Comparison of ENCODE assay signal across 31 cellular contexts in the genomic region with DNA sequence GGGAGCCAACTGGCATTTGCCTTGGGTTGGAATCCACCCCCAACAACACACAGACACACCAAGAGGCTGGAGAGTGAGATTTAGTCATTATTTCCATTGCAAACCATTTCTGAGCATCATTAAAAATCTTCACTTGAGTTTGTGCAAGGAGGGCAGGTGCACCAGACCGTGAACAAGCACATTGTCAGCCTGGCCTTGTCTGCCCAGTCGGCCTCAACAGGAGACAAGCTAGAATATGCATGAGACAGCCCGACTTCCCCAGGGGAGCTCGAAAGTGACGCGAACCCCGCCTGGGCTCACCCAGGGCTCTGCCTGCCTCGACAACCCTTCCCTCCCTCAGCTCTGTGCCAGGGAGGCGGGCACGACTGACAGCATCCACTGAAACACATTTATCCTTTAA. TPM values are rescaled to one million over a fixed set of nuclear protein-coding genes. Genes with fewer than 3 reads are reported as not detected.
A peak's percentile ranks its signal among the peaks of the same experiment; 100 is the strongest.
DNase-seq lines count a peak whose midpoint lies in the region; ATAC-seq lines count a peak whose summit lies in the region.
"Had no signal": no experiment of that assay in that cellular context is flagged by ENCODE, and none has a peak within 500 bp of the region (broad histone marks: within the 10 kb centered on the region; RNA-seq: fewer than 3 reads in every experiment).

No MANE protein-coding gene starts in this region.

- H3K36me3 Mint-ChIP-seq in stimulated activated naive B cell treated with anti-CD40 and anti-IgM and Interleukin-4, amounts not matched to agents 10 μg/mL and 1 μg/mL and 100 μg/mL, for 72 hours: peaks cover 0 to 2% of the 10 kb centered on the region in 2 donors
- H3K36me3 Mint-ChIP-seq in naive thymus-derived CD4-positive, alpha-beta T cell: no peaks in the 10 kb centered on the region
- H3K36me3 Mint-ChIP-seq: activated naive CD8-positive, alpha-beta T cell treated with anti-CD3 and anti-CD28 coated beads for 36 hours; immature natural killer cell; naive B cell had no signal

- no peak overlapping the region for H3K4me3 Mint-ChIP-seq in stimulated activated naive B cell treated with anti-CD40 and anti-IgM and Interleukin-4, amounts not matched to agents 10 μg/mL and 1 μg/mL and 100 μg/mL, for 72 hours
- no peak overlapping the region for H3K4me3 Mint-ChIP-seq in naive thymus-derived CD4-positive, alpha-beta T cell
- H3K4me3 Mint-ChIP-seq: activated CD8-positive, alpha-beta T cell treated with anti-CD3 and anti-CD28 coated beads for 36 hours; activated naive CD8-positive, alpha-beta T cell treated with anti-CD3 and anti-CD28 coated beads for 36 hours; immature natural killer cell; naive B cell had no signal

- H3K27ac ChIP-seq in naive thymus-derived CD4-positive, alpha-beta T cell (ENCODE audit: low read depth, low read length): no peak overlapping the region
- H3K27ac ChIP-seq: A549, ascending aorta, gastroesophageal sphincter, SK-N-MC, transverse colon had no signal

- peaks cover 21 to 26% of the 10 kb centered on the region in 2 donors for H3K27me3 Mint-ChIP-seq in stimulated activated naive B cell treated with anti-CD40 and anti-IgM and Interleukin-4, amounts not matched to agents 10 μg/mL and 1 μg/mL and 100 μg/mL, for 72 hours
- peaks cover 0 to 16% (median 5%) of the 10 kb centered on the region in 5 donors for H3K27me3 Mint-ChIP-seq in naive thymus-derived CD4-positive, alpha-beta T cell
- H3K27me3 Mint-ChIP-seq: activated naive CD8-positive, alpha-beta T cell treated with anti-CD3 and anti-CD28 coated beads for 36 hours had no signal

- H3K27me3 ChIP-seq in naive thymus-derived CD4-positive, alpha-beta T cell (ENCODE audit: control insufficient read depth in 2 of 2, insufficient read depth in 2 of 2, low read length in 2 of 2): no peaks in the 10 kb centered on the region
- H3K27me3 ChIP-seq: ascending aorta, BE2C had no signal

- H3K4me3 ChIP-seq in naive thymus-derived CD4-positive, alpha-beta T cell (ENCODE audit: low read length): no peak overlapping the region
- H3K4me3 ChIP-seq: A549, ascending aorta, gastroesophageal sphincter, SK-N-MC, transverse colon had no signal

- POLR2A ChIA-PET in naive thymus-derived CD4-positive, alpha-beta T cell (lab: Charles Lee): no interaction called here

- intact Hi-C loops in naive thymus-derived CD4-positive, alpha-beta T cell (cut with micrococcal nuclease): no loop called here

- ATAC-seq in stimulated activated naive B cell treated with anti-CD40 and anti-IgM and Interleukin-4, amounts not matched to agents 10 μg/mL and 1 μg/mL and 100 μg/mL, for 72 hours (replicated peaks): peak; percentile 78 to 82
- no peak for ATAC-seq in HG02840 (IDR thresholded peaks at IDR 0.05; ENCODE audit: low FRiP score, unreplicated experiment)
- ATAC-seq in naive thymus-derived CD4-positive, alpha-beta T cell: no peak
- ATAC-seq in HG02623 (IDR thresholded peaks at IDR 0.05; ENCODE audit: unreplicated experiment): no peak
- ATAC-seq: A549; activated CD8-positive, alpha-beta T cell treated with anti-CD3 and anti-CD28 coated beads for 36 hours; gastroesophageal sphincter; left ventricle myocardium superior had no signal

- H3K9me3 Mint-ChIP-seq in stimulated activated naive B cell treated with anti-CD40 and anti-IgM and Interleukin-4, amounts not matched to agents 10 μg/mL and 1 μg/mL and 100 μg/mL, for 72 hours: peaks cover 4 to 6% of the 10 kb centered on the region in 2 donors
- no peaks in the 10 kb centered on the region for H3K9me3 Mint-ChIP-seq in naive thymus-derived CD4-positive, alpha-beta T cell
- H3K9me3 Mint-ChIP-seq: activated CD8-positive, alpha-beta T cell treated with anti-CD3 and anti-CD28 coated beads for 36 hours; activated naive CD8-positive, alpha-beta T cell treated with anti-CD3 and anti-CD28 coated beads for 36 hours; immature natural killer cell had no signal

- H3K9me3 ChIP-seq in naive thymus-derived CD4-positive, alpha-beta T cell (ENCODE audit: control insufficient read depth in 2 of 3, low read length in 3 of 3): no peaks in the 10 kb centered on the region
- H3K9me3 ChIP-seq: A549, ascending aorta, BE2C, gastroesophageal sphincter, transverse colon had no signal

- H3K4me1 Mint-ChIP-seq in stimulated activated naive B cell treated with anti-CD40 and anti-IgM and Interleukin-4, amounts not matched to agents 10 μg/mL and 1 μg/mL and 100 μg/mL, for 72 hours: peaks cover 2 to 16% of the 10 kb centered on the region in 2 donors
- H3K4me1 Mint-ChIP-seq in naive thymus-derived CD4-positive, alpha-beta T cell: peaks cover 0 to 2% (median 0%) of the 10 kb centered on the region in 7 donors
- H3K4me1 Mint-ChIP-seq: activated naive CD8-positive, alpha-beta T cell treated with anti-CD3 and anti-CD28 coated beads for 36 hours; immature natural killer cell; naive B cell had no signal

- H3K27ac Mint-ChIP-seq in stimulated activated naive B cell treated with anti-CD40 and anti-IgM and Interleukin-4, amounts not matched to agents 10 μg/mL and 1 μg/mL and 100 μg/mL, for 72 hours: no peak overlapping the region
- no peak overlapping the region for H3K27ac Mint-ChIP-seq in naive thymus-derived CD4-positive, alpha-beta T cell
- H3K27ac Mint-ChIP-seq: activated CD8-positive, alpha-beta T cell treated with anti-CD3 and anti-CD28 coated beads for 36 hours; activated naive CD8-positive, alpha-beta T cell treated with anti-CD3 and anti-CD28 coated beads for 36 hours; immature natural killer cell; naive B cell had no signal

- H3K36me3 ChIP-seq in naive thymus-derived CD4-positive, alpha-beta T cell (ENCODE audit: control insufficient read depth in 2 of 3, insufficient read depth in 3 of 3, low read length in 3 of 3): no peaks in the 10 kb centered on the region
- H3K36me3 ChIP-seq: ascending aorta, BE2C, gastroesophageal sphincter, transverse colon had no signal

- CTCF ChIA-PET in naive thymus-derived CD4-positive, alpha-beta T cell (lab: Charles Lee): interaction anchor here (0.7 kb wide), 1 partner anchor 35 kb away, joined by 3 read pairs; no protein-coding TSS in a partner anchor

- DNase-seq in NCI-H345 (lab: John Stamatoyannopoulos, UW) (peak; percentile 2), NCI-H345 treated with DMSO at 0.1 percent for 48 hours (lab: John Stamatoyannopoulos, UW; ENCODE audit: unreplicated experiment) (no peak), NCI-H510A treated with DMSO at 0.1 percent for 48 hours (lab: John Stamatoyannopoulos, UW) (peak; percentile 28), glomerular visceral epithelial cell (ENCODE audit: extremely low spot score) (peak; percentile 7)
- no peak for DNase-seq in stimulated activated naive B cell treated with anti-CD40 and anti-IgM and Interleukin-4, amounts not matched to agents 10 μg/mL and 1 μg/mL and 100 μg/mL, for 72 hours
- no peak for DNase-seq in naive thymus-derived CD4-positive, alpha-beta T cell
- DNase-seq: activated CD4-positive, alpha-beta T cell treated with anti-CD3 and anti-CD28 coated beads for 1 hour; activated CD8-positive, alpha-beta T cell treated with anti-CD3 and anti-CD28 coated beads for 36 hours; activated naive CD8-positive, alpha-beta T cell treated with anti-CD3 and anti-CD28 coated beads for 36 hours; BE2C; central memory CD4-positive, alpha-beta T cell; COR-L47; dermis blood vessel endothelial cell; immature natural killer cell; Karpas-422; left ventricle myocardium superior; naive B cell; NCI-H2171 treated with DMSO at 0.1 percent for 48 hours; occipital lobe; stimulated activated CD4-positive, alpha-beta T cell treated with anti-CD3 and anti-CD28 coated beads, Interleukin-2, amount 100 ng/mL, for 24 hours; transverse colon had no signal

- H3K4me1 ChIP-seq in naive thymus-derived CD4-positive, alpha-beta T cell (ENCODE audit: control insufficient read depth in 2 of 2, insufficient read depth in 2 of 2, low read length in 2 of 2): no peaks in the 10 kb centered on the region
- H3K4me1 ChIP-seq: A549, ascending aorta, BE2C, gastroesophageal sphincter, transverse colon had no signal

RNA-seq across cellular contexts. Expression of a gene that starts 15.4 kb away (rescaled TPM):
- total RNA-seq in naive thymus-derived CD4-positive, alpha-beta T cell: not detected
- not detected for polyA plus RNA-seq in naive thymus-derived CD4-positive, alpha-beta T cell
- total RNA-seq: activated CD8-positive, alpha-beta T cell treated with anti-CD3 and anti-CD28 coated beads for 36 hours; activated naive CD8-positive, alpha-beta T cell treated with anti-CD3 and anti-CD28 coated beads for 36 hours; ascending aorta; Daoy; dermis blood vessel endothelial cell; fibroblast of lung; gastroesophageal sphincter; left ventricle myocardium superior; occipital lobe; OCI-LY7; T-helper 1 cell treated with Interleukin-12 subunit alpha and Interleukin-12 subunit beta and Interleukin-4 antibody, amounts not matched to agents 30 ng/mL and 1 ng/mL, for 36 hours had no signal
- polyA plus RNA-seq: fibroblast of lung, immature natural killer cell had no signal

RNA-seq across cellular contexts. Expression of a gene that starts 26.8 kb away (rescaled TPM):
- total RNA-seq in naive thymus-derived CD4-positive, alpha-beta T cell: under 1 TPM in 1 of 5 experiments, not detected in 4; 0.76 TPM
- not detected for polyA plus RNA-seq in naive thymus-derived CD4-positive, alpha-beta T cell
- total RNA-seq: activated CD8-positive, alpha-beta T cell treated with anti-CD3 and anti-CD28 coated beads for 36 hours; activated naive CD8-positive, alpha-beta T cell treated with anti-CD3 and anti-CD28 coated beads for 36 hours; ascending aorta; Daoy; dermis blood vessel endothelial cell; fibroblast of lung; gastroesophageal sphincter; left ventricle myocardium superior; occipital lobe; OCI-LY7; T-helper 1 cell treated with Interleukin-12 subunit alpha and Interleukin-12 subunit beta and Interleukin-4 antibody, amounts not matched to agents 30 ng/mL and 1 ng/mL, for 36 hours had no signal
- polyA plus RNA-seq: A549, fibroblast of lung, immature natural killer cell had no signal

Comparison
In these comparisons a context has a peak if more than half of its experiments do, and no peak if none do; other contexts are left out.
1. DNase-seq: peak in NCI-H345 (single experiment), NCI-H510A treated with DMSO at 0.1 percent for 48 hours (single experiment) and glomerular visceral epithelial cell (single experiment); none in NCI-H345 treated with DMSO at 0.1 percent for 48 hours (single experiment), stimulated activated naive B cell treated with anti-CD40 and anti-IgM and Interleukin-4, amounts not matched to agents 10 μg/mL and 1 μg/mL and 100 μg/mL, for 72 hours (single experiment) and naive thymus-derived CD4-positive, alpha-beta T cell (0 of 9).
2. ATAC-seq: peak in stimulated activated naive B cell treated with anti-CD40 and anti-IgM and Interleukin-4, amounts not matched to agents 10 μg/mL and 1 μg/mL and 100 μg/mL, for 72 hours (2 of 2); none in HG02840 (single experiment), naive thymus-derived CD4-positive, alpha-beta T cell (single experiment) and HG02623 (single experiment).